In the genomic region with DNA sequence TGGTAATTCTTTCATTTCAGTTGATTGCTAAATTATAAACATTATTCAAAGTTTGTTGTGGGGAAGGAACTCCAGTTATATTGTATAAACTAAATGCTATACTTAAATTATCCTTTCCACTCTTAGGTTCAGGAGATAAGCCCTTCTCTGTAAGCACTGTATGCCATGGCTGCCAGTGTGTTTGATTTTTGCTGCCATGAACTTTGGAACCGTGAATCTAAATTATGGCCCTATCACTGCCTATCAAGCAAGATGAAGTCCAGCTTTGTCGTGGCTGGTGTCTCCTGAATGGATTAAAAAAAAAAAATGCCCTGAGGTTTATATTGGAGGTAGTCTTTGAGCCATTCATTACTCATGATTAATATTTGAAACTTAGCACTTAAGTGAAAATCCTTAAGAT, we compare ENCODE assay signal across 11 cellular contexts.
"Had no signal": no experiment of that assay in that cellular context is flagged by ENCODE, and none has a peak within 500 bp of the region (broad histone marks: within the 10 kb centered on the region; RNA-seq: fewer than 3 reads in every experiment).

No MANE protein-coding gene starts in this region.

- H3K4me2 ChIP-seq: smooth muscle cell had no signal

- H3K9me3 ChIP-seq: SJSA1 had no signal

- H3K27me3 Mint-ChIP-seq: activated CD4-positive, alpha-beta memory T cell treated with anti-CD3 and anti-CD28 coated beads, Interleukin-2, amount 10 ng/mL, durations not matched to agents 7 days and 5 days; type B pancreatic cell had no signal

- H3K27ac Mint-ChIP-seq: activated CD4-positive, alpha-beta memory T cell treated with anti-CD3 and anti-CD28 coated beads, Interleukin-2, amount 10 ng/mL, durations not matched to agents 7 days and 5 days; type B pancreatic cell had no signal

- H3K4me3 Mint-ChIP-seq: activated CD4-positive, alpha-beta memory T cell treated with anti-CD3 and anti-CD28 coated beads, Interleukin-2, amount 10 ng/mL, durations not matched to agents 7 days and 5 days; type B pancreatic cell had no signal

- H3K4me3 ChIP-seq: SJSA1, smooth muscle cell had no signal

- H3K27ac ChIP-seq: SJSA1 had no signal

- H3K27me3 ChIP-seq: SJSA1 had no signal

- FAIRE-seq: colon had no signal

- H3K9me3 Mint-ChIP-seq: activated CD4-positive, alpha-beta memory T cell treated with anti-CD3 and anti-CD28 coated beads, Interleukin-2, amount 10 ng/mL, durations not matched to agents 7 days and 5 days; type B pancreatic cell had no signal

- DNase-seq: activated CD4-positive, alpha-beta memory T cell treated with anti-CD3 and anti-CD28 coated beads, Interleukin-2, amount 10 ng/mL, durations not matched to agents 7 days and 5 days; activated T-cell treated with anti-CD3 and anti-CD28 coated beads, Interleukin-2, amount 50 U/mL, for 48 hours; aorta; foreskin melanocyte; hippocampal formation; retina; T-helper 9 cell had no signal
